ENCODE assay signal across 10 cellular contexts in genomic region chr11:94759522-94759921, GRCh38. TPM values are rescaled to one million over a fixed set of nuclear protein-coding genes. Genes with fewer than 3 reads are reported as not detected.
"Had no signal": no experiment of that assay in that cellular context is flagged by ENCODE, and none has a peak within 500 bp of the region (broad histone marks: within the 10 kb centered on the region; RNA-seq: fewer than 3 reads in every experiment).

No MANE protein-coding gene starts in this region.

- H2AFZ ChIP-seq: GM23248 had no signal

- H3K4me1 ChIP-seq: HAP-1 had no signal

- H3K4me3 ChIP-seq: GM23248, HAP-1 had no signal

- H3K9me3 ChIP-seq: HAP-1 had no signal

- DNase-seq: GM23248, GOT3, H7, HFFc6, KG1 had no signal

- H3K9ac ChIP-seq: GM23248 had no signal

- H3K36me3 ChIP-seq: HAP-1 had no signal

- FAIRE-seq: HepG2 had no signal

- H3K27ac ChIP-seq: GM23248, HL-60 had no signal

- ATAC-seq: HCT116, HepG2 had no signal

RNA-seq across cellular contexts. Expression of gene AMOTL1, which starts 8.6 kb away (rescaled TPM):
- polyA plus RNA-seq: IgD-negative memory B cell had no signal
